ENCODE assay signal across 2 cellular contexts in genomic region chr7:2732388-2732787, GRCh38.
TF ChIP-seq lines count a peak whose summit lies in the region.

No MANE protein-coding gene starts in this region.

TF ChIP-seq in HepG2, 621 proteins besides CTCF, POLR2A, EP300 and RAD21:
- TF ChIP-seq RARA (CRISPR knock-in tag; IDR thresholded peaks at IDR 0.05) (no peak), ZNF614 (CRISPR knock-in tag; IDR thresholded peaks at IDR 0.05; ENCODE audit: borderline replicate concordance) (no peak), ZFP1 (CRISPR knock-in tag; IDR thresholded peaks at IDR 0.05) (no peak)

TF ChIP-seq in GM12891, 5 proteins besides CTCF, POLR2A, EP300 and RAD21:
- no peak for TF ChIP-seq POU2F2 (IDR thresholded peaks at IDR 0.05; ENCODE audit: low read depth, low read length)
- no peak for TF ChIP-seq POLR2AphosphoS5 (IDR thresholded peaks at IDR 0.05; ENCODE audit: low read depth, low read length)
- TF ChIP-seq TAF1 (IDR thresholded peaks at IDR 0.05; ENCODE audit: low read depth, low read length) = no peak
- TF ChIP-seq SPI1 (IDR thresholded peaks at IDR 0.05; ENCODE audit: low read depth, low read length) = no peak
- TF ChIP-seq PAX5 (IDR thresholded peaks at IDR 0.05; ENCODE audit: insufficient read depth, low read length, severe bottlenecking) = no peak
TF ChIP-seq in GM12891: peak in this region for 0.
